In genomic region chr21:45985471-45986315, GRCh38 we compare ENCODE assay signal across 11 cellular contexts. TPM values are rescaled to one million over a fixed set of nuclear protein-coding genes. Genes with fewer than 3 reads are reported as not detected.
DNase-seq lines count a peak whose midpoint lies in the region; ATAC-seq and TF ChIP-seq lines count a peak whose summit lies in the region.
"Had no signal": no experiment of that assay in that cellular context is flagged by ENCODE, and none has a peak within 500 bp of the region (broad histone marks: within the 10 kb centered on the region; RNA-seq: fewer than 3 reads in every experiment).

No MANE protein-coding gene starts in this region.

- H3K4me1 ChIP-seq in BLaER1 (peaks cover 30% of the 10 kb centered on the region), left ventricle myocardium inferior (peaks cover 62% of the 10 kb centered on the region), skeletal muscle tissue (ENCODE audit: control insufficient read depth in 3 of 3, insufficient read depth in 3 of 3, low read length in 3 of 3) (peaks cover 11 to 24% (median 20%) of the 10 kb centered on the region in 3 donors)

- H3K27me3 Mint-ChIP-seq in activated T-helper 17 cell treated with anti-CD3 and anti-CD28 coated beads, Interleukin-2, amount 50 U/mL, for 72 hours = no peaks in the 10 kb centered on the region

- peaks cover 18% of the 10 kb centered on the region for H4K20me1 ChIP-seq in BLaER1

- H3K36me3 ChIP-seq in BLaER1 (no peaks in the 10 kb centered on the region), left ventricle myocardium inferior (peaks cover 60% of the 10 kb centered on the region), skeletal muscle tissue (ENCODE audit: control insufficient read depth in 3 of 3, insufficient read depth in 3 of 3, low read length in 3 of 3) (peaks cover 10 to 33% (median 28%) of the 10 kb centered on the region in 3 donors)

- no peak overlapping the region for H3K9ac ChIP-seq in BLaER1
- peak overlapping the region in 1 of 3 donors; percentile 47 for H3K9ac ChIP-seq in skeletal muscle tissue (ENCODE audit: low read depth in 1 of 3, low read length in 3 of 3)

- ATAC-seq in activated T-helper 17 cell treated with anti-CD3 and anti-CD28 coated beads, Interleukin-2, amount 50 U/mL, for 72 hours (replicated peaks) = no peak
- ATAC-seq in GM18519 (IDR thresholded peaks at IDR 0.05; ENCODE audit: low FRiP score, unreplicated experiment) (no peak), GM19324 (IDR thresholded peaks at IDR 0.05; ENCODE audit: low FRiP score, unreplicated experiment) (no peak), GM18870 (IDR thresholded peaks at IDR 0.05; ENCODE audit: unreplicated experiment) (no peak)
- ATAC-seq: Panc1 had no signal

- no peak for TF ChIP-seq CTCF in left ventricle myocardium inferior (IDR thresholded peaks at IDR 0.05; ENCODE audit: borderline replicate concordance)

- H3K4me1 Mint-ChIP-seq in activated T-helper 17 cell treated with anti-CD3 and anti-CD28 coated beads, Interleukin-2, amount 50 U/mL, for 72 hours = peaks cover 10% of the 10 kb centered on the region

- H3K4me3 Mint-ChIP-seq in activated T-helper 17 cell treated with anti-CD3 and anti-CD28 coated beads, Interleukin-2, amount 50 U/mL, for 72 hours = no peak overlapping the region

- H3K27ac ChIP-seq in BLaER1 = no peak overlapping the region
- peak overlapping the region; percentile 92 for H3K27ac ChIP-seq in left ventricle myocardium inferior (replicated peaks)
- peak overlapping the region; percentile 54 for H3K27ac ChIP-seq in skeletal muscle tissue (ENCODE audit: low read depth, low read length)

- peak overlapping the region; percentile 55 for H3K27ac Mint-ChIP-seq in activated T-helper 17 cell treated with anti-CD3 and anti-CD28 coated beads, Interleukin-2, amount 50 U/mL, for 72 hours

- H3K27me3 ChIP-seq in BLaER1 (peaks cover 36% of the 10 kb centered on the region), left ventricle myocardium inferior (ENCODE audit: low read depth) (no peaks in the 10 kb centered on the region), skeletal muscle tissue (ENCODE audit: control insufficient read depth in 3 of 3, insufficient read depth in 3 of 3, low read length in 3 of 3) (no peaks in the 10 kb centered on the region)

- DNase-seq in left ventricle myocardium inferior = peak; percentile 17
- DNase-seq in activated T-cell treated with anti-CD3 and anti-CD28 coated beads, Interleukin-2, amount 50 U/mL, for 48 hours = no peak
- DNase-seq: NCI-H1417 treated with DMSO at 0.1 percent for 48 hours, NCI-H510A had no signal

- intact Hi-C loops in left ventricle myocardium inferior (cut with micrococcal nuclease) = no loop called here

- H3K4me3 ChIP-seq in BLaER1 = no peak overlapping the region
- H3K4me3 ChIP-seq in left ventricle myocardium inferior = peak overlapping the region; percentile 99
- H3K4me3 ChIP-seq in skeletal muscle tissue (ENCODE audit: low read length in 3 of 3) = peak overlapping the region in 2 of 3 donors; percentile 13 to 27

- H3K36me3 Mint-ChIP-seq in activated T-helper 17 cell treated with anti-CD3 and anti-CD28 coated beads, Interleukin-2, amount 50 U/mL, for 72 hours (ENCODE audit: low read depth) = no peaks in the 10 kb centered on the region

- no peaks in the 10 kb centered on the region for H3K9me3 ChIP-seq in BLaER1
- H3K9me3 ChIP-seq in left ventricle myocardium inferior (replicated peaks) = no peaks in the 10 kb centered on the region
- no peaks in the 10 kb centered on the region for H3K9me3 ChIP-seq in skeletal muscle tissue (ENCODE audit: control insufficient read depth in 3 of 3, low read length in 3 of 3)

- peak overlapping the region; percentile 14; the same call in 1 of the 2 replicates for H3K4me2 ChIP-seq in BLaER1

- H3K9me3 Mint-ChIP-seq in activated T-helper 17 cell treated with anti-CD3 and anti-CD28 coated beads, Interleukin-2, amount 50 U/mL, for 72 hours = no peaks in the 10 kb centered on the region

RNA-seq across cellular contexts. Expression of gene COL6A1, which starts 4.1 kb away (rescaled TPM):
- total RNA-seq in activated T-helper 17 cell treated with anti-CD3 and anti-CD28 coated beads, Interleukin-2, amount 50 U/mL, for 72 hours = 1 to 10 TPM in 1 of 2 donors, under 1 TPM in 1; 0.69 to 2.0 TPM
- total RNA-seq in left ventricle myocardium inferior (154 TPM), skeletal muscle tissue (270 TPM)

Comparison
In these comparisons a context has a peak if more than half of its experiments do, and no peak if none do; other contexts are left out.
1. RNA of gene COL6A1, which starts 4.1 kb away (total RNA-seq): 270 TPM in skeletal muscle tissue (single experiment) and 154 TPM in left ventricle myocardium inferior (single experiment); 0.69 to 2.0 TPM in activated T-helper 17 cell treated with anti-CD3 and anti-CD28 coated beads, Interleukin-2, amount 50 U/mL, for 72 hours; every median in the first group is over 10 times any median in the second.